In genomic region chr5:14428302-14429081, GRCh38 we compare ENCODE assay signal across 14 cellular contexts.
DNase-seq lines count a peak whose midpoint lies in the region; ATAC-seq, FAIRE-seq and TF ChIP-seq lines count a peak whose summit lies in the region.
"Had no signal": no experiment of that assay in that cellular context is flagged by ENCODE, and none has a peak within 500 bp of the region (broad histone marks: within the 10 kb centered on the region; RNA-seq: fewer than 3 reads in every experiment).

No MANE protein-coding gene starts in this region.

- H3K4me2 ChIP-seq in trophoblast cell (ENCODE audit: low read length): no peak overlapping the region

- H3K18ac ChIP-seq in trophoblast cell (ENCODE audit: low read length): no peak overlapping the region

- H2BK5ac ChIP-seq in trophoblast cell (ENCODE audit: low read depth, low read length, poor library complexity): no peak overlapping the region

- FAIRE-seq in RCC 7860 (lab: Jason Lieb, UNC): no peak
- FAIRE-seq: TTC549 had no signal

- ATAC-seq in GM21786 (IDR thresholded peaks at IDR 0.05; ENCODE audit: unreplicated experiment) (no peak), HG02852 (IDR thresholded peaks at IDR 0.05; ENCODE audit: unreplicated experiment) (no peak)
- ATAC-seq: activated T-cell treated with anti-CD3 and anti-CD28 coated beads, Interleukin-2, amount 50 U/mL, for 72 hours had no signal

- H3K36me3 ChIP-seq in trophoblast cell (ENCODE audit: control insufficient read depth in 1 of 2, insufficient read depth in 2 of 2, low read length in 2 of 2): peaks cover 11 to 17% of the 10 kb centered on the region in 2 experiments
- H3K36me3 ChIP-seq in WERI-Rb-1: no peaks in the 10 kb centered on the region

- no peak overlapping the region for H2BK120ac ChIP-seq in trophoblast cell (ENCODE audit: insufficient read depth, low read length, poor library complexity)

- H3K9me3 ChIP-seq in trophoblast cell (ENCODE audit: insufficient read depth, low read depth, low read length) (no peaks in the 10 kb centered on the region), WERI-Rb-1 (ENCODE audit: severe bottlenecking) (no peaks in the 10 kb centered on the region)
- H3K9me3 ChIP-seq: spleen had no signal

- H3K27ac ChIP-seq in trophoblast cell (ENCODE audit: low read depth, low read length) (peak overlapping the region; percentile 82), WERI-Rb-1 (no peak overlapping the region)
- H3K27ac ChIP-seq: spleen had no signal

- H3K27me3 ChIP-seq in trophoblast cell (ENCODE audit: insufficient read depth, low read length) (no peaks in the 10 kb centered on the region), WERI-Rb-1 (ENCODE audit: insufficient read depth, low read depth, severe bottlenecking) (no peaks in the 10 kb centered on the region)
- H3K27me3 ChIP-seq: spleen had no signal

- DNase-seq in GM04504 (ENCODE audit: low read depth) (peak; percentile 64), RCC 7860 (ENCODE audit: low spot score) (peak; percentile 46), fibroblast of villous mesenchyme (ENCODE audit: low read depth) (peak; percentile 86), trophoblast cell (peak; percentile 63 to 74), WERI-Rb-1 (no peak)
- DNase-seq in activated CD8-positive, alpha-beta memory T cell treated with anti-CD3 and anti-CD28 coated beads, Interleukin-2, amount 50 U/mL, for 4 hours: no peak
- DNase-seq: activated T-cell treated with anti-CD3 and anti-CD28 coated beads, Interleukin-2, amount 50 U/mL, for 72 hours; CD4-positive, alpha-beta memory T cell; midbrain; NCI-H1092; spleen had no signal

- peak overlapping the region; percentile 41 for H4K8ac ChIP-seq in trophoblast cell (ENCODE audit: low read depth, low read length)

- no peak overlapping the region for H3K14ac ChIP-seq in trophoblast cell (ENCODE audit: low read length)

- H3K4me3 ChIP-seq in fibroblast of villous mesenchyme (ENCODE audit: low read depth, low read length): no peak overlapping the region
- no peak overlapping the region for H3K4me3 ChIP-seq in trophoblast cell (ENCODE audit: low read depth, low read length)
- no peak overlapping the region for H3K4me3 ChIP-seq in WERI-Rb-1 (ENCODE audit: low read depth, low read length)
- H3K4me3 ChIP-seq: spleen had no signal

- H2BK12ac ChIP-seq in trophoblast cell (ENCODE audit: low read length): peak overlapping the region; percentile 70

- H4K91ac ChIP-seq in trophoblast cell (ENCODE audit: low read depth, low read length): no peak overlapping the region

- H3K23ac ChIP-seq in trophoblast cell (ENCODE audit: low read length): no peak overlapping the region

- H3K79me2 ChIP-seq in trophoblast cell (ENCODE audit: control insufficient read depth, insufficient read depth, low read length, poor library complexity): no peaks in the 10 kb centered on the region

- H3K4me1 ChIP-seq in trophoblast cell (ENCODE audit: control insufficient read depth in 1 of 2, insufficient read depth in 2 of 2, low read length in 2 of 2): peaks cover 6 to 14% of the 10 kb centered on the region in 2 experiments
- H3K4me1 ChIP-seq: spleen had no signal

- TF ChIP-seq CTCF in fibroblast of villous mesenchyme (IDR thresholded peaks at IDR 0.05; ENCODE audit: insufficient read depth, low read depth, low read length): no peak
- TF ChIP-seq CTCF in WERI-Rb-1 (IDR thresholded peaks at IDR 0.05; ENCODE audit: low read depth, low read length): no peak

- peaks cover 6% of the 10 kb centered on the region for H3K79me1 ChIP-seq in trophoblast cell (ENCODE audit: low read length)

- H2AFZ ChIP-seq in trophoblast cell (ENCODE audit: insufficient read depth, low read length, poor library complexity): no peak overlapping the region

- H2AK5ac ChIP-seq in trophoblast cell (ENCODE audit: low read length): no peak overlapping the region

- no peak overlapping the region for H3K9ac ChIP-seq in trophoblast cell (ENCODE audit: low read length)

- no CpG with 5 or more reads among the region's 12 CpGs for WGBS in trophoblast cell (ENCODE audit: extremely low coverage, insufficient coverage, insufficient read length)

- no peak overlapping the region for H4K12ac ChIP-seq in trophoblast cell (ENCODE audit: low read depth, low read length)

- no peak overlapping the region for H3K4ac ChIP-seq in trophoblast cell (ENCODE audit: low read depth, low read length)

Comparison
In these comparisons a context has a peak if more than half of its experiments do, and no peak if none do; other contexts are left out.
1. DNase-seq: peak in GM04504 (single experiment), RCC 7860 (single experiment), fibroblast of villous mesenchyme (single experiment) and trophoblast cell (2 of 2); none in activated CD8-positive, alpha-beta memory T cell treated with anti-CD3 and anti-CD28 coated beads, Interleukin-2, amount 50 U/mL, for 4 hours (single experiment) and WERI-Rb-1 (single experiment).